ENCODE assay signal across 14 cellular contexts in the genomic region with DNA sequence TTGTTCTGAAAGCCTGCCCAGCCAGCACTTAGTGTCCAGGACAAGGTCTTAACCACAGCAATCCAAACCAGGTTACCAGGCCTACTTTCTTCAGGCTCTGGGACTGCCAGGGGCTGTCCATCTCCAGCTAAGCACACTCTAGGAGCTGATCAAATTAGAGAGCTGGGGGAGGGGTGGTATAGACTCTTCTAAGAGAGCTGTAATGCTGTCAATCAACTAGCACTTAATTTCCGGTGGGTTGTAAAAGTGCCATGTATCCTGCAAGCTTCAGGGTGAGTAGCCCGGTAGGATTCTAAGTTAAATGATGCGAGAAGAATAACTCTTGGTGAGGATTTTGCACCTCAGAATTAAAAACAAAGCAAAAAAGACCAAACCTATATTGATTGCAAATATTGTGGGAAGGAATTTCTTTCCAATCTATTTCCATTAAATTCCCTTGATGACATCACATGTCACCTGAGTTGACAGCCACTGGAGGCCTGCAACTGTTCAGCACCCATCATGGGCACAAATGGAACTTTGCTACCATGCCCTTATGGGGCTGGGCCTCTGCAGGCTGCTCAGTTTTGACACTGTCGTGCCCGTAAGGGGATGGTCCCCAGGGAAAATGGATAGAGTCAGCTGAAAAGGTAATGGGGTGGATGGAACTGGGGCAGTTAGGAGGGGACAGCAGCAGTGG. TPM values are rescaled to one million over a fixed set of nuclear protein-coding genes. Genes with fewer than 3 reads are reported as not detected.
DNase-seq lines count a peak whose midpoint lies in the region; FAIRE-seq and TF ChIP-seq lines count a peak whose summit lies in the region.
"Had no signal": no experiment of that assay in that cellular context is flagged by ENCODE, and none has a peak within 500 bp of the region (broad histone marks: within the 10 kb centered on the region; RNA-seq: fewer than 3 reads in every experiment).

No MANE protein-coding gene starts in this region.

- peak overlapping the region; percentile 44 for H2AFZ ChIP-seq in keratinocyte (ENCODE audit: control insufficient read depth, low read length)

- no peak for TF ChIP-seq CTCF in keratinocyte (optimal IDR thresholded peaks at IDR 0.05 in 1 of 3, IDR thresholded peaks at IDR 0.05 in 1 of 3, conservative IDR thresholded peaks at IDR 0.05 in 1 of 3; ENCODE audit: extremely low read depth in 1 of 3, insufficient read depth in 2 of 3, low read length in 3 of 3)

- 67 to 79% (median 73%) methylated on average over 5 of the region's 5 CpGs for WGBS in small intestine, 3 donors

- H4K20me1 ChIP-seq in keratinocyte (ENCODE audit: control insufficient read depth, extremely low read depth, insufficient read depth, low read length): no peaks in the 10 kb centered on the region

- H3K9ac ChIP-seq in keratinocyte (ENCODE audit: control insufficient read depth, extremely low read depth, insufficient read depth, low read length): no peak overlapping the region

- no peaks in the 10 kb centered on the region for H3K79me2 ChIP-seq in keratinocyte (ENCODE audit: control insufficient read depth, insufficient read depth, low read length)

- no peak overlapping the region for H3K4me3 ChIP-seq in keratinocyte (ENCODE audit: control insufficient read depth in 2 of 3, extremely low read depth in 1 of 3, insufficient read depth in 2 of 3, low read depth in 1 of 3, low read length in 3 of 3)
- H3K4me3 ChIP-seq in small intestine (ENCODE audit: low read depth in 1 of 2, low read length in 2 of 2): no peak overlapping the region
- H3K4me3 ChIP-seq: stomach had no signal

- H3K36me3 ChIP-seq in keratinocyte (ENCODE audit: control insufficient read depth in 2 of 2, extremely low read depth in 1 of 2, insufficient read depth in 2 of 2, low read length in 2 of 2) (no peaks in the 10 kb centered on the region), small intestine (ENCODE audit: control insufficient read depth in 2 of 2, insufficient read depth in 2 of 2, low read length in 2 of 2) (no peaks in the 10 kb centered on the region)
- H3K36me3 ChIP-seq: stomach had no signal

- FAIRE-seq in keratinocyte (lab: Jason Lieb, UNC): no peak
- FAIRE-seq in small intestine (lab: Jason Lieb, UNC): no peak

- H3K4me1 ChIP-seq in keratinocyte (ENCODE audit: control insufficient read depth, extremely low read depth, insufficient read depth, low read length) (peaks cover 49% of the 10 kb centered on the region), small intestine (ENCODE audit: control insufficient read depth in 2 of 2, insufficient read depth in 1 of 2, low read depth in 1 of 2, low read length in 1 of 2) (peaks cover 0 to 3% of the 10 kb centered on the region in 2 donors)

- no peaks in the 10 kb centered on the region for H3K9me3 ChIP-seq in keratinocyte (ENCODE audit: control insufficient read depth, low read depth, low read length)
- H3K9me3 ChIP-seq in small intestine (ENCODE audit: control insufficient read depth, low read depth): no peaks in the 10 kb centered on the region
- H3K9me3 ChIP-seq: stomach had no signal

- dilution Hi-C loops in keratinocyte (cut with MboI; ENCODE audit: extremely low pct_ligation_motif_present, low sequenced_read_pairs): no loop called here

- no peaks in the 10 kb centered on the region for H3K9me1 ChIP-seq in keratinocyte (ENCODE audit: control insufficient read depth, extremely low read depth, insufficient read depth, low read length)

- H3K4me2 ChIP-seq in keratinocyte (ENCODE audit: control insufficient read depth, extremely low read depth, insufficient read depth, low read depth, low read length): no peak overlapping the region

- no peaks in the 10 kb centered on the region for H3K27me3 ChIP-seq in keratinocyte (ENCODE audit: control insufficient read depth, extremely low read depth, insufficient read depth, low read length)
- H3K27me3 ChIP-seq in small intestine (ENCODE audit: control insufficient read depth in 2 of 2, insufficient read depth in 2 of 2, low read length in 2 of 2): no peaks in the 10 kb centered on the region
- H3K27me3 ChIP-seq: stomach had no signal

- no peak overlapping the region for H3K27ac ChIP-seq in keratinocyte (ENCODE audit: control insufficient read depth, insufficient read depth, low read length)
- H3K27ac ChIP-seq in small intestine (ENCODE audit: low read depth in 1 of 2, low read length in 1 of 2): no peak overlapping the region
- H3K27ac ChIP-seq: stomach had no signal

- DNase-seq in NCI-H82 (lab: John Stamatoyannopoulos, UW): peak; percentile 83
- no peak for DNase-seq in NCI-H82 treated with DMSO at 0.1 percent for 48 hours (lab: John Stamatoyannopoulos, UW; ENCODE audit: unreplicated experiment)
- peak; percentile 83 for DNase-seq in NCI-H748 (lab: John Stamatoyannopoulos, UW; ENCODE audit: unreplicated experiment)
- DNase-seq in keratinocyte (ENCODE audit: low read depth, low spot score): no peak
- peak; percentile 10 for DNase-seq in small intestine
- no peak for DNase-seq in dedifferentiated amniotic fluid mesenchymal stem cell (ENCODE audit: extremely low spot score)
- DNase-seq in H4 (ENCODE audit: low spot score): no peak
- no peak for DNase-seq in NCI-H2171 (lab: John Stamatoyannopoulos, UW)
- DNase-seq: activated CD4-positive, alpha-beta T cell treated with anti-CD3 and anti-CD28 coated beads, Interleukin-2, amount 50 U/mL, for 4 hours; activated T-cell treated with anti-CD3 and anti-CD28 coated beads, Interleukin-2, amount 50 U/mL, for 72 hours; HFFc6; hippocampal formation; RPMI8226; stomach had no signal

RNA-seq across cellular contexts. Expression of a gene that starts 8.7 kb away (rescaled TPM):
- polyA plus RNA-seq in keratinocyte: 126 to 172 TPM (median 144 TPM) in 3 replicates
- polyA plus RNA-seq in keratinocyte (2011; ENCODE audit: low read depth): 73.7 TPM
- 140 and 154 TPM in 2 replicates for polyA plus RNA-seq in keratinocyte (2011; cell fraction: cytosol; rRNA removed)
- polyA plus RNA-seq in keratinocyte (2011; cell fraction: nucleus; rRNA removed): 42.5 and 62.6 TPM in 2 replicates
- polyA plus RNA-seq in keratinocyte (2012; ENCODE audit: low replicate concordance): 101 and 194 TPM in 2 replicates
- polyA minus RNA-seq in keratinocyte: 42.9 to 56.5 TPM (median 47.7 TPM) in 3 replicates
- polyA minus RNA-seq in keratinocyte (2011; cell fraction: cytosol; rRNA and poly(A)+ RNA removed): 45.8 TPM
- 8.3 and 14.2 TPM in 2 replicates for polyA minus RNA-seq in keratinocyte (2011; cell fraction: nucleus; rRNA and poly(A)+ RNA removed)
- polyA plus RNA-seq in small intestine: 100 to 1,000 TPM; 144 to 175 (median 171) TPM
- 194 and 221 TPM in 2 replicates for total RNA-seq in H4 (2014; rRNA removed; shearing (Covaris generic))

Comparison
In these comparisons a context has a peak if more than half of its experiments do, and no peak if none do; other contexts are left out.
1. DNase-seq: peak in NCI-H82 (single experiment), NCI-H748 (single experiment) and small intestine (single experiment); none in NCI-H82 treated with DMSO at 0.1 percent for 48 hours (single experiment), keratinocyte (single experiment), dedifferentiated amniotic fluid mesenchymal stem cell (single experiment), H4 (single experiment) and NCI-H2171 (single experiment).